ENCODE assay signal across 8 cellular contexts in genomic region chr9:15553528-15553898, GRCh38. TPM values are rescaled to one million over a fixed set of nuclear protein-coding genes. Genes with fewer than 3 reads are reported as not detected.
DNase-seq lines count a peak whose midpoint lies in the region; ATAC-seq, FAIRE-seq and TF ChIP-seq lines count a peak whose summit lies in the region.

No MANE protein-coding gene starts in this region.

- peak; percentile 3 to 16 for ATAC-seq in activated T-cell treated with anti-CD3 and anti-CD28 coated beads, Interleukin-2, amount 50 U/mL, for 72 hours (replicated peaks in 1 of 2)
- peak; percentile 23 for ATAC-seq in HG02938 (IDR thresholded peaks at IDR 0.05; ENCODE audit: unreplicated experiment)
- peak; percentile 4 for ATAC-seq in WTC11

- CTCF ChIA-PET in WTC11 (lab: Charles Lee) = interaction anchor here (0.6 to 2.0 kb wide), 18 partner anchors 13 to 418 kb away, joined by 3 to 30 read pairs (median 4); partner anchors contain the start of genes PSIP1 and SNAPC3

- H3K9me3 Mint-ChIP-seq in activated T-cell treated with anti-CD3 and anti-CD28 coated beads, Interleukin-2, amount 50 U/mL, for 72 hours = peaks cover 0 to 2% of the 10 kb centered on the region in 2 donors
- no peaks in the 10 kb centered on the region for H3K9me3 Mint-ChIP-seq in WTC11

- H3K27me3 Mint-ChIP-seq in activated T-cell treated with anti-CD3 and anti-CD28 coated beads, Interleukin-2, amount 50 U/mL, for 72 hours (ENCODE audit: low read depth) = no peaks in the 10 kb centered on the region
- no peaks in the 10 kb centered on the region; the same call in 1 of the 2 replicates for H3K27me3 Mint-ChIP-seq in WTC11 (ENCODE audit: low read depth)

- no peak overlapping the region for H3K27ac ChIP-seq in iPS-20b (ENCODE audit: low read length)
- peak overlapping the region; percentile 98 for H3K27ac ChIP-seq in thymus (ENCODE audit: low read depth)

- H3K36me3 Mint-ChIP-seq in activated T-cell treated with anti-CD3 and anti-CD28 coated beads, Interleukin-2, amount 50 U/mL, for 72 hours (ENCODE audit: insufficient read depth in 2 of 2) = no peaks in the 10 kb centered on the region
- no peaks in the 10 kb centered on the region for H3K36me3 Mint-ChIP-seq in WTC11

- WGBS in thymus = under 1% methylated on average over 13 of the region's 13 CpGs

- H3K36me3 ChIP-seq in iPS-20b (ENCODE audit: insufficient read depth, low read depth, low read length) (no peaks in the 10 kb centered on the region), thymus (ENCODE audit: control insufficient read depth, insufficient read depth) (no peaks in the 10 kb centered on the region)

- no peaks in the 10 kb centered on the region for H3K27me3 ChIP-seq in iPS-20b (ENCODE audit: insufficient read depth, low read length)
- no peaks in the 10 kb centered on the region for H3K27me3 ChIP-seq in thymus (ENCODE audit: control insufficient read depth, insufficient read depth)

- H3K4me1 Mint-ChIP-seq in activated T-cell treated with anti-CD3 and anti-CD28 coated beads, Interleukin-2, amount 50 U/mL, for 72 hours (ENCODE audit: low read depth) = peaks cover 21% of the 10 kb centered on the region
- peaks cover 7% of the 10 kb centered on the region for H3K4me1 Mint-ChIP-seq in WTC11

- no peak for TF ChIP-seq CTCF in WTC11 (IDR thresholded peaks at IDR 0.05)

- no peak for FAIRE-seq in frontal cortex (lab: Jason Lieb, UNC)

- H3K9me3 ChIP-seq in iPS-20b (ENCODE audit: insufficient read depth, low read depth, low read length) (no peaks in the 10 kb centered on the region), thymus (ENCODE audit: control insufficient read depth) (no peaks in the 10 kb centered on the region)

- POLR2A ChIA-PET in WTC11 (lab: Charles Lee) = interaction anchor here (1.0 to 2.4 kb wide), 12 partner anchors 13 to 321 kb away, joined by 3 to 36 read pairs (median 4); partner anchors contain the start of genes PSIP1 and TTC39B

- no peak for DNase-seq in activated T-cell treated with anti-CD3 and anti-CD28 coated beads, Interleukin-2, amount 50 U/mL, for 72 hours
- DNase-seq in activated T-cell treated with anti-CD3 and anti-CD28 coated beads, Interleukin-2, amount 50 U/mL, for 1 hour = no peak
- DNase-seq in WTC11 (ENCODE audit: low spot score) = no peak
- DNase-seq in NCI-H2029 (lab: John Stamatoyannopoulos, UW) = no peak
- DNase-seq in frontal cortex (ENCODE audit: low spot score in 2 of 2) = no peak

- H3K27ac Mint-ChIP-seq in activated T-cell treated with anti-CD3 and anti-CD28 coated beads, Interleukin-2, amount 50 U/mL, for 72 hours = no peak overlapping the region
- peak overlapping the region; percentile 16; the same call in 1 of the 2 replicates for H3K27ac Mint-ChIP-seq in WTC11

- H3K4me3 Mint-ChIP-seq in activated T-cell treated with anti-CD3 and anti-CD28 coated beads, Interleukin-2, amount 50 U/mL, for 72 hours = peak overlapping the region; percentile 93 to 96
- peak overlapping the region; percentile 88 for H3K4me3 Mint-ChIP-seq in WTC11

- H3K4me1 ChIP-seq in iPS-20b (ENCODE audit: insufficient read depth, low read length) = no peaks in the 10 kb centered on the region; the same call in 1 of the 2 replicates
- H3K4me1 ChIP-seq in thymus (ENCODE audit: control insufficient read depth, insufficient read depth, low read length) = peaks cover 3% of the 10 kb centered on the region

- H3K4me3 ChIP-seq in iPS-20b (ENCODE audit: low read length) (peak overlapping the region; percentile 85), thymus (ENCODE audit: low read length) (peak overlapping the region; percentile 81)

- peak overlapping the region; percentile 94; the same call in 1 of the 2 replicates for H3K9ac ChIP-seq in iPS-20b (ENCODE audit: low read depth, low read length)

TF ChIP-seq in WTC11, 78 proteins besides CTCF, POLR2A, EP300 and RAD21:
- TF ChIP-seq ZNF138 (CRISPR knock-in tag; conservative IDR thresholded peaks at IDR 0.05) (no peak), FOXJ3 (CRISPR knock-in tag; IDR thresholded peaks at IDR 0.05; ENCODE audit: borderline replicate concordance) (no peak), JAZF1 (CRISPR knock-in tag; IDR thresholded peaks at IDR 0.05) (no peak), TCF7 (CRISPR knock-in tag; IDR thresholded peaks at IDR 0.05; ENCODE audit: low read depth) (no peak), JUN (CRISPR knock-in tag; IDR thresholded peaks at IDR 0.05) (no peak), SP1 (CRISPR knock-in tag; conservative IDR thresholded peaks at IDR 0.05) (no peak), RELA (CRISPR knock-in tag; IDR thresholded peaks at IDR 0.05; ENCODE audit: borderline replicate concordance) (no peak), ATF1 (CRISPR knock-in tag; IDR thresholded peaks at IDR 0.05) (no peak), SMAD4 (CRISPR knock-in tag; IDR thresholded peaks at IDR 0.05) (no peak), ETV6 (CRISPR knock-in tag; IDR thresholded peaks at IDR 0.05) (no peak), ATF2 (CRISPR knock-in tag; IDR thresholded peaks at IDR 0.05; ENCODE audit: borderline replicate concordance, low read depth) (no peak), ZNF281 (CRISPR knock-in tag; IDR thresholded peaks at IDR 0.05) (no peak), HMGXB4 (CRISPR knock-in tag; IDR thresholded peaks at IDR 0.05) (no peak), FOXK1 (CRISPR knock-in tag; IDR thresholded peaks at IDR 0.05) (no peak), ATF3 (CRISPR knock-in tag; conservative IDR thresholded peaks at IDR 0.05) (no peak), ZNF396 (CRISPR knock-in tag; IDR thresholded peaks at IDR 0.05; ENCODE audit: borderline replicate concordance) (no peak)

RNA-seq across cellular contexts. Expression of gene CCDC171, which starts 0.7 kb away (rescaled TPM):
- 1 to 10 TPM; 4.9 to 6.0 TPM for total RNA-seq in activated T-cell treated with anti-CD3 and anti-CD28 coated beads, Interleukin-2, amount 50 U/mL, for 72 hours
- total RNA-seq in WTC11 (2021) (2.8 to 4.1 TPM (median 2.9 TPM) in 3 replicates), frontal cortex (28.9 TPM)
- polyA plus RNA-seq in thymus = 9.8 TPM

RNA-seq across cellular contexts. Expression of gene PSIP1, which starts 42.7 kb away (rescaled TPM):
- 100 to 1,000 TPM; 141 to 165 TPM for total RNA-seq in activated T-cell treated with anti-CD3 and anti-CD28 coated beads, Interleukin-2, amount 50 U/mL, for 72 hours
- total RNA-seq in WTC11 (2021) (302 to 321 TPM (median 311 TPM) in 3 replicates), frontal cortex (183 TPM)
- 116 TPM for polyA plus RNA-seq in thymus
